ENCODE assay signal across 8 cellular contexts in genomic region chr1:36149237-36149972, GRCh38. TPM values are rescaled to one million over a fixed set of nuclear protein-coding genes. Genes with fewer than 3 reads are reported as not detected.
DNase-seq lines count a peak whose midpoint lies in the region; ATAC-seq and TF ChIP-seq lines count a peak whose summit lies in the region.

Gene TRAPPC3 (minus strand): TSS chr1:36149486. CDS start chr1:36149378, 108 bp downstream.

- 0 to 1% methylated on average over 20 to 62 of the region's 62 CpGs for WGBS in testis, 2 donors

- peak; percentile 78 for TF ChIP-seq POLR2A in testis (IDR thresholded peaks at IDR 0.05)

- intact Hi-C loops in testis (cut with DNase I; ENCODE audit: low total_unique reads) = no loop called here

- H3K36me3 ChIP-seq in testis (ENCODE audit: low read depth, missing control alignments) = no peaks in the 10 kb centered on the region

- peak; percentile 96 for TF ChIP-seq CTCF in GM12864 (IDR thresholded peaks at IDR 0.05; ENCODE audit: low read depth, low read length, missing control alignments)
- peak in 2 of 3 donors; percentile 52 to 91 for TF ChIP-seq CTCF in omental fat pad (IDR thresholded peaks at IDR 0.05)
- peak; percentile 86 to 99 (median 95) for TF ChIP-seq CTCF in testis (IDR thresholded peaks at IDR 0.05)

- H3K9me3 Mint-ChIP-seq in activated naive CD4-positive, alpha-beta T cell treated with anti-CD3 and anti-CD28 coated beads, Interleukin-2, amount 50 U/mL, for 72 hours = no peaks in the 10 kb centered on the region

- H3K27me3 ChIP-seq in testis = no peaks in the 10 kb centered on the region

- peak within 1 kb of the TSS; percentile 92 to 99 for H3K27ac Mint-ChIP-seq in activated naive CD4-positive, alpha-beta T cell treated with anti-CD3 and anti-CD28 coated beads, Interleukin-2, amount 50 U/mL, for 72 hours

- H3K4me1 ChIP-seq in testis = peaks cover 32% of the 10 kb centered on the region

- DNase-seq in GM12864 (ENCODE audit: low read depth) (peak; percentile 99), NCI-H1092 treated with DMSO at 0.1 percent for 48 hours (lab: John Stamatoyannopoulos, UW) (peak; percentile 100), SKM-1 (lab: John Stamatoyannopoulos, UW; ENCODE audit: unreplicated experiment) (peak; percentile 99), glomerular endothelial cell (ENCODE audit: extremely low read depth, low read depth, low spot score) (peak; percentile 94), omental fat pad (ENCODE audit: low spot score) (peak; percentile 98), testis (peak; percentile 100)
- peak; percentile 98 to 100 for DNase-seq in activated naive CD4-positive, alpha-beta T cell treated with anti-CD3 and anti-CD28 coated beads, Interleukin-2, amount 50 U/mL, for 72 hours (ENCODE audit: low spot score in 2 of 2)

- H3K4me3 ChIP-seq in GM12864 (ENCODE audit: low read depth, low read length) (peak within 1 kb of the TSS; percentile 85), testis (peak within 1 kb of the TSS; percentile 90 to 95)

- no peaks in the 10 kb centered on the region for H3K9me3 ChIP-seq in testis

- ATAC-seq in HG02623 (IDR thresholded peaks at IDR 0.05; ENCODE audit: unreplicated experiment) (peak; percentile 84), omental fat pad (ENCODE audit: low FRiP score) (peak; percentile 97)
- ATAC-seq in activated naive CD4-positive, alpha-beta T cell treated with anti-CD3 and anti-CD28 coated beads, Interleukin-2, amount 50 U/mL, for 72 hours = peak; percentile 91 to 94

- H3K36me3 Mint-ChIP-seq in activated naive CD4-positive, alpha-beta T cell treated with anti-CD3 and anti-CD28 coated beads, Interleukin-2, amount 50 U/mL, for 72 hours = peaks cover 5 to 20% of the 10 kb centered on the region in 2 donors

- peak within 1 kb of the TSS; percentile 87 to 94 for H3K27ac ChIP-seq in testis

RNA-seq across cellular contexts. Expression of gene TRAPPC3, which starts in this region (rescaled TPM):
- total RNA-seq in activated naive CD4-positive, alpha-beta T cell treated with anti-CD3 and anti-CD28 coated beads, Interleukin-2, amount 50 U/mL, for 72 hours = 10 to 100 TPM; 43.7 to 55.3 TPM
- 94.9 and 117 TPM in 2 replicates for total RNA-seq in glomerular endothelial cell
- 100 to 1,000 TPM in 1 of 4 donors, 10 to 100 TPM in 3; 76.3 to 104 (median 83.2) TPM for total RNA-seq in omental fat pad
- total RNA-seq in testis = 100 to 1,000 TPM; 109 to 146 TPM
- 111 TPM for polyA plus RNA-seq in testis (ENCODE audit: insufficient read depth, low read depth, low replicate concordance)

Comparison
In these comparisons a context has a peak if more than half of its experiments do, and no peak if none do; other contexts are left out.
1. Peak in every context shown above with its lines: DNase-seq, ATAC-seq, H3K4me3 ChIP-seq and H3K27ac ChIP-seq.